Comparison of ENCODE assay signal across 20 cellular contexts in genomic region chr5:163451489-163451888, GRCh38.
"Had no signal": no experiment of that assay in that cellular context is flagged by ENCODE, and none has a peak within 500 bp of the region (broad histone marks: within the 10 kb centered on the region; RNA-seq: fewer than 3 reads in every experiment).

No MANE protein-coding gene starts in this region.

- H3K27me3 Mint-ChIP-seq: activated CD8-positive, alpha-beta T cell treated with anti-CD3 and anti-CD28 coated beads for 36 hours; activated naive CD8-positive, alpha-beta T cell treated with anti-CD3 and anti-CD28 coated beads, Interleukin-2, amount 50 U/mL, for 24 hours; brain; central memory CD8-positive, alpha-beta T cell; T-cell had no signal

- H3K4me3 Mint-ChIP-seq: activated CD8-positive, alpha-beta T cell treated with anti-CD3 and anti-CD28 coated beads for 36 hours; activated naive CD8-positive, alpha-beta T cell treated with anti-CD3 and anti-CD28 coated beads, Interleukin-2, amount 50 U/mL, for 24 hours; central memory CD8-positive, alpha-beta T cell; T-cell had no signal

- H3K9me3 Mint-ChIP-seq: activated CD8-positive, alpha-beta T cell treated with anti-CD3 and anti-CD28 coated beads for 36 hours; activated naive CD4-positive, alpha-beta T cell treated with anti-CD3 and anti-CD28 coated beads, Interleukin-2, amount 50 U/mL, for 72 hours; activated naive CD8-positive, alpha-beta T cell treated with anti-CD3 and anti-CD28 coated beads, Interleukin-2, amount 50 U/mL, for 24 hours; brain; central memory CD8-positive, alpha-beta T cell; T-cell had no signal

- ATAC-seq: activated CD8-positive, alpha-beta T cell treated with anti-CD3 and anti-CD28 coated beads for 36 hours; activated naive CD4-positive, alpha-beta T cell treated with anti-CD3 and anti-CD28 coated beads, Interleukin-2, amount 50 U/mL, for 72 hours; activated naive CD8-positive, alpha-beta T cell treated with anti-CD3 and anti-CD28 coated beads, Interleukin-2, amount 50 U/mL, for 24 hours; T-cell had no signal

- DNase-seq: activated CD4-positive, alpha-beta T cell treated with anti-CD3 and anti-CD28 coated beads for 4 hours; activated CD8-positive, alpha-beta memory T cell treated with anti-CD3 and anti-CD28 coated beads, Interleukin-2, amount 50 U/mL, for 4 hours; activated CD8-positive, alpha-beta T cell treated with anti-CD3 and anti-CD28 coated beads for 36 hours; activated effector memory CD4-positive, alpha-beta T cell treated with Interleukin-2 at 50 U/mL for 16 hours; activated naive CD4-positive, alpha-beta T cell treated with Interleukin-2 at 50 U/mL for 16 hours; activated naive CD8-positive, alpha-beta T cell treated with anti-CD3 and anti-CD28 coated beads, Interleukin-2, amount 50 U/mL, for 24 hours; activated T-cell treated with anti-CD3 and anti-CD28 coated beads, Interleukin-2, amount 50 U/mL, for 1 hour; amygdala; NCI-H1092; NCI-H1417; NCI-H1694; NCI-H2029 treated with DMSO at 0.1 percent for 48 hours; NCI-H345; NCI-H510A; NCI-H526 treated with DMSO at 0.1 percent for 48 hours; NCI-H82; T-cell had no signal

- H3K27ac Mint-ChIP-seq: activated naive CD4-positive, alpha-beta T cell treated with anti-CD3 and anti-CD28 coated beads, Interleukin-2, amount 50 U/mL, for 72 hours; activated naive CD8-positive, alpha-beta T cell treated with anti-CD3 and anti-CD28 coated beads, Interleukin-2, amount 50 U/mL, for 24 hours; T-cell had no signal
